Comparison of ENCODE assay signal across 2 cellular contexts in the genomic region with DNA sequence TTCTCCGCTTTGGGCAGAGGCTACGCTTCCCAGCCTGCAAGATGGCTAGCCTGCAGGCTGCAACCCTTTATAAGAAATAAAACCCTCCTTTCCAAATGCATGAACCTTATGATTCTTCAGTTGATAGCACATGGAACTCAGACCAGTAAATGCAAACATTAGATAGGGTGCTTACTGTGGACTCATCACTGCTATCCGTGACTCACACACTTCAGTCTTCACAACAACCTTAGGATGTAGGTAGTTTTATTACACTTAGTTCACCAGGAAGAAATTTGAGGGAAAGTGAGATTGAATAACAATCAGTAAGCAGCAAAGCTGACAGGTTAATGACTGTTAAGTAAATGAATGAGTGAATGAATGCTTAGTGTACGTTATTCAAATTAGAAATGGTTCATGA.
TF ChIP-seq lines count a peak whose summit lies in the region.

No MANE protein-coding gene starts in this region.

TF ChIP-seq in liver, 16 proteins besides CTCF, POLR2A, EP300 and RAD21:
- TF ChIP-seq JUND (IDR thresholded peaks at IDR 0.05) (no peak), NR2F2 (IDR thresholded peaks at IDR 0.05) (no peak), ATF3 (IDR thresholded peaks at IDR 0.05) (no peak)
TF ChIP-seq in liver: peak in this region for 0.

TF ChIP-seq in HepG2, 621 proteins besides CTCF, POLR2A, EP300 and RAD21:
- TF ChIP-seq ZNF251 (CRISPR knock-in tag; IDR thresholded peaks at IDR 0.05) (no peak), SRSF1 (optimal IDR thresholded peaks at IDR 0.05; ENCODE audit: low read depth, low read length) (no peak), MBD4 (IDR thresholded peaks at IDR 0.05; ENCODE audit: borderline replicate concordance, low read length) (no peak), AKAP8 (CRISPR knock-in tag; IDR thresholded peaks at IDR 0.05) (no peak), ISL2 (CRISPR knock-in tag; IDR thresholded peaks at IDR 0.05) (no peak), DDIT3 (CRISPR knock-in tag; IDR thresholded peaks at IDR 0.05) (no peak), ZNF674 (CRISPR knock-in tag; IDR thresholded peaks at IDR 0.05; ENCODE audit: low read depth) (no peak), ATF7-NPFF (CRISPR knock-in tag; IDR thresholded peaks at IDR 0.05; ENCODE audit: low read depth) (no peak), HMG20A (CRISPR knock-in tag; IDR thresholded peaks at IDR 0.05; ENCODE audit: borderline replicate concordance) (no peak), ARID5B (CRISPR knock-in tag; IDR thresholded peaks at IDR 0.05) (no peak)
